ENCODE assay signal across 1 cellular context in the genomic region with DNA sequence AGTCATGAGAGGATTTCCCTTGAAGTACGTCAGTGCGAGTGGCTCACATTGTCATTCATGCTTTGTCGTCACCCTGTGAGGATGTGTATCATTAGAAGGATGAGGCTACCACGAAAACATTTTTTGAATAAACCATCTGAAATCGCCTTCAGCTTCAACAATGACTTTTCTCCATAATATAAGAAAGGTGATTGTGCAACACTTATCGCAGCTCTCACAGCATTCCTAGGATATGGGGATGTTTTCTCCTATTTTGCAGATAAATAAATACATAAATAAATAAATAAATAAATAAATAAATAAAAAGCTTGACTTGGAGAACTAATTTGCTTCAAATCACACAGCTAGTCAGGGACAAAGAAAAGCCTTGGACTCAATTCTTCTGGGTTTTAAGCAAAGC.
TF ChIP-seq lines count a peak whose summit lies in the region.

No MANE protein-coding gene starts in this region.

TF ChIP-seq in GM23338, 12 proteins besides CTCF, POLR2A, EP300 and RAD21 (continued from another document):
- TF ChIP-seq, protein P1, sequence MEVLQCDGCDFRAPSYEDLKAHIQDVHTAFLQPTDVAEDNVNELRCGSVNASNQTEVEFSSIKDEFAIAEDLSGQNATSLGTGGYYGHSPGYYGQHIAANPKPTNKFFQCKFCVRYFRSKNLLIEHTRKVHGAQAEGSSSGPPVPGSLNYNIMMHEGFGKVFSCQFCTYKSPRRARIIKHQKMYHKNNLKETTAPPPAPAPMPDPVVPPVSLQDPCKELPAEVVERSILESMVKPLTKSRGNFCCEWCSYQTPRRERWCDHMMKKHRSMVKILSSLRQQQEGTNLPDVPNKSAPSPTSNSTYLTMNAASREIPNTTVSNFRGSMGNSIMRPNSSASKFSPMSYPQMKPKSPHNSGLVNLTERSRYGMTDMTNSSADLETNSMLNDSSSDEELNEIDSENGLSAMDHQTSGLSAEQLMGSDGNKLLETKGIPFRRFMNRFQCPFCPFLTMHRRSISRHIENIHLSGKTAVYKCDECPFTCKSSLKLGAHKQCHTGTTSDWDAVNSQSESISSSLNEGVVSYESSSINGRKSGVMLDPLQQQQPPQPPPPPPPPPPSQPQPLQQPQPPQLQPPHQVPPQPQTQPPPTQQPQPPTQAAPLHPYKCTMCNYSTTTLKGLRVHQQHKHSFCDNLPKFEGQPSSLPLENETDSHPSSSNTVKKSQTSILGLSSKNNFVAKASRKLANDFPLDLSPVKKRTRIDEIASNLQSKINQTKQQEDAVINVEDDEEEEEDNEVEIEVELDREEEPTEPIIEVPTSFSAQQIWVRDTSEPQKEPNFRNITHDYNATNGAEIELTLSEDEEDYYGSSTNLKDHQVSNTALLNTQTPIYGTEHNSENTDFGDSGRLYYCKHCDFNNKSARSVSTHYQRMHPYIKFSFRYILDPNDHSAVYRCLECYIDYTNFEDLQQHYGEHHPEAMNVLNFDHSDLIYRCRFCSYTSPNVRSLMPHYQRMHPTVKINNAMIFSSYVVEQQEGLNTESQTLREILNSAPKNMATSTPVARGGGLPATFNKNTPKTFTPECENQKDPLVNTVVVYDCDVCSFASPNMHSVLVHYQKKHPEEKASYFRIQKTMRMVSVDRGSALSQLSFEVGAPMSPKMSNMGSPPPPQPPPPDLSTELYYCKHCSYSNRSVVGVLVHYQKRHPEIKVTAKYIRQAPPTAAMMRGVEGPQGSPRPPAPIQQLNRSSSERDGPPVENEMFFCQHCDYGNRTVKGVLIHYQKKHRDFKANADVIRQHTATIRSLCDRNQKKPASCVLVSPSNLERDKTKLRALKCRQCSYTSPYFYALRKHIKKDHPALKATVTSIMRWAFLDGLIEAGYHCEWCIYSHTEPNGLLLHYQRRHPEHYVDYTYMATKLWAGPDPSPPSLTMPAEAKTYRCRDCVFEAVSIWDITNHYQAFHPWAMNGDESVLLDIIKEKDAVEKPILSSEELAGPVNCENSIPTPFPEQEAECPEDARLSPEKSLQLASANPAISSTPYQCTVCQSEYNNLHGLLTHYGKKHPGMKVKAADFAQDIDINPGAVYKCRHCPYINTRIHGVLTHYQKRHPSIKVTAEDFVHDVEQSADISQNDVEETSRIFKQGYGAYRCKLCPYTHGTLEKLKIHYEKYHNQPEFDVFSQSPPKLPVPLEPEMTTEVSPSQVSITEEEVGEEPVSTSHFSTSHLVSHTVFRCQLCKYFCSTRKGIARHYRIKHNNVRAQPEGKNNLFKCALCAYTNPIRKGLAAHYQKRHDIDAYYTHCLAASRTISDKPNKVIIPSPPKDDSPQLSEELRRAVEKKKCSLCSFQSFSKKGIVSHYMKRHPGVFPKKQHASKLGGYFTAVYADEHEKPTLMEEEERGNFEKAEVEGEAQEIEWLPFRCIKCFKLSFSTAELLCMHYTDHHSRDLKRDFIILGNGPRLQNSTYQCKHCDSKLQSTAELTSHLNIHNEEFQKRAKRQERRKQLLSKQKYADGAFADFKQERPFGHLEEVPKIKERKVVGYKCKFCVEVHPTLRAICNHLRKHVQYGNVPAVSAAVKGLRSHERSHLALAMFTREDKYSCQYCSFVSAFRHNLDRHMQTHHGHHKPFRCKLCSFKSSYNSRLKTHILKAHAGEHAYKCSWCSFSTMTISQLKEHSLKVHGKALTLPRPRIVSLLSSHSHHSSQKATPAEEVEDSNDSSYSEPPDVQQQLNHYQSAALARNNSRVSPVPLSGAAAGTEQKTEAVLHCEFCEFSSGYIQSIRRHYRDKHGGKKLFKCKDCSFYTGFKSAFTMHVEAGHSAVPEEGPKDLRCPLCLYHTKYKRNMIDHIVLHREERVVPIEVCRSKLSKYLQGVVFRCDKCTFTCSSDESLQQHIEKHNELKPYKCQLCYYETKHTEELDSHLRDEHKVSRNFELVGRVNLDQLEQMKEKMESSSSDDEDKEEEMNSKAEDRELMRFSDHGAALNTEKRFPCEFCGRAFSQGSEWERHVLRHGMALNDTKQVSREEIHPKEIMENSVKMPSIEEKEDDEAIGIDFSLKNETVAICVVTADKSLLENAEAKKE (CRISPR knock-in tag; IDR thresholded peaks at IDR 0.05) = no peak
- TF ChIP-seq CREB1 (CRISPR knock-in tag; IDR thresholded peaks at IDR 0.05; ENCODE audit: low read depth) (no peak), EZH2phosphoT487 (IDR thresholded peaks at IDR 0.05; ENCODE audit: unreplicated experiment) (no peak), NANOG (IDR thresholded peaks at IDR 0.05; ENCODE audit: borderline replicate concordance) (no peak), JUNB (IDR thresholded peaks at IDR 0.05; ENCODE audit: unreplicated experiment) (no peak), ZNF331 (CRISPR knock-in tag; IDR thresholded peaks at IDR 0.05; ENCODE audit: low read depth) (no peak), POLR2AphosphoS5 (IDR thresholded peaks at IDR 0.05; ENCODE audit: low read depth) (no peak), EZH2 (IDR thresholded peaks at IDR 0.05; ENCODE audit: low read depth, unreplicated experiment) (no peak), STAT1 (IDR thresholded peaks at IDR 0.05; ENCODE audit: unreplicated experiment) (no peak)
- TF ChIP-seq, protein P2, sequence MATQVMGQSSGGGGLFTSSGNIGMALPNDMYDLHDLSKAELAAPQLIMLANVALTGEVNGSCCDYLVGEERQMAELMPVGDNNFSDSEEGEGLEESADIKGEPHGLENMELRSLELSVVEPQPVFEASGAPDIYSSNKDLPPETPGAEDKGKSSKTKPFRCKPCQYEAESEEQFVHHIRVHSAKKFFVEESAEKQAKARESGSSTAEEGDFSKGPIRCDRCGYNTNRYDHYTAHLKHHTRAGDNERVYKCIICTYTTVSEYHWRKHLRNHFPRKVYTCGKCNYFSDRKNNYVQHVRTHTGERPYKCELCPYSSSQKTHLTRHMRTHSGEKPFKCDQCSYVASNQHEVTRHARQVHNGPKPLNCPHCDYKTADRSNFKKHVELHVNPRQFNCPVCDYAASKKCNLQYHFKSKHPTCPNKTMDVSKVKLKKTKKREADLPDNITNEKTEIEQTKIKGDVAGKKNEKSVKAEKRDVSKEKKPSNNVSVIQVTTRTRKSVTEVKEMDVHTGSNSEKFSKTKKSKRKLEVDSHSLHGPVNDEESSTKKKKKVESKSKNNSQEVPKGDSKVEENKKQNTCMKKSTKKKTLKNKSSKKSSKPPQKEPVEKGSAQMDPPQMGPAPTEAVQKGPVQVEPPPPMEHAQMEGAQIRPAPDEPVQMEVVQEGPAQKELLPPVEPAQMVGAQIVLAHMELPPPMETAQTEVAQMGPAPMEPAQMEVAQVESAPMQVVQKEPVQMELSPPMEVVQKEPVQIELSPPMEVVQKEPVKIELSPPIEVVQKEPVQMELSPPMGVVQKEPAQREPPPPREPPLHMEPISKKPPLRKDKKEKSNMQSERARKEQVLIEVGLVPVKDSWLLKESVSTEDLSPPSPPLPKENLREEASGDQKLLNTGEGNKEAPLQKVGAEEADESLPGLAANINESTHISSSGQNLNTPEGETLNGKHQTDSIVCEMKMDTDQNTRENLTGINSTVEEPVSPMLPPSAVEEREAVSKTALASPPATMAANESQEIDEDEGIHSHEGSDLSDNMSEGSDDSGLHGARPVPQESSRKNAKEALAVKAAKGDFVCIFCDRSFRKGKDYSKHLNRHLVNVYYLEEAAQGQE (IDR thresholded peaks at IDR 0.05; ENCODE audit: unreplicated experiment) = no peak
- TF ChIP-seq, protein P3, sequence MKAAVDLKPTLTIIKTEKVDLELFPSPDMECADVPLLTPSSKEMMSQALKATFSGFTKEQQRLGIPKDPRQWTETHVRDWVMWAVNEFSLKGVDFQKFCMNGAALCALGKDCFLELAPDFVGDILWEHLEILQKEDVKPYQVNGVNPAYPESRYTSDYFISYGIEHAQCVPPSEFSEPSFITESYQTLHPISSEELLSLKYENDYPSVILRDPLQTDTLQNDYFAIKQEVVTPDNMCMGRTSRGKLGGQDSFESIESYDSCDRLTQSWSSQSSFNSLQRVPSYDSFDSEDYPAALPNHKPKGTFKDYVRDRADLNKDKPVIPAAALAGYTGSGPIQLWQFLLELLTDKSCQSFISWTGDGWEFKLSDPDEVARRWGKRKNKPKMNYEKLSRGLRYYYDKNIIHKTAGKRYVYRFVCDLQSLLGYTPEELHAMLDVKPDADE (IDR thresholded peaks at IDR 0.05) = no peak
